In genomic region chr1:218411101-218411500, GRCh38 we compare ENCODE assay signal across 19 cellular contexts.
A peak's percentile ranks its signal among the peaks of the same experiment; 100 is the strongest.
DNase-seq lines count a peak whose midpoint lies in the region; ATAC-seq and TF ChIP-seq lines count a peak whose summit lies in the region.
"Had no signal": no experiment of that assay in that cellular context is flagged by ENCODE, and none has a peak within 500 bp of the region (broad histone marks: within the 10 kb centered on the region; RNA-seq: fewer than 3 reads in every experiment).

No MANE protein-coding gene starts in this region.

- H3K27ac ChIP-seq in osteoblast (ENCODE audit: low read depth, low read length) (peak overlapping the region; percentile 43), brain microvascular endothelial cell (no peak overlapping the region)
- H3K27ac ChIP-seq: BLaER1 had no signal

- peak overlapping the region in 1 of 2 donors; percentile 7 for H3K27ac Mint-ChIP-seq in stimulated activated naive CD8-positive, alpha-beta T cell treated with anti-CD3 and anti-CD28 coated beads, Interleukin-15, amount 100 ng/mL, for 72 hours
- H3K27ac Mint-ChIP-seq in chondrocyte (ENCODE audit: unreplicated experiment): peak overlapping the region; percentile 28
- H3K27ac Mint-ChIP-seq: CD14-positive monocyte; CD8-positive, alpha-beta T cell; H9 had no signal

- H3K27me3 Mint-ChIP-seq in stimulated activated naive CD8-positive, alpha-beta T cell treated with anti-CD3 and anti-CD28 coated beads, Interleukin-15, amount 100 ng/mL, for 72 hours: peaks cover 26% of the 10 kb centered on the region
- H3K27me3 Mint-ChIP-seq in chondrocyte (ENCODE audit: low read depth): no peaks in the 10 kb centered on the region

- H2AFZ ChIP-seq in osteoblast (ENCODE audit: low read length): no peak overlapping the region

- H3K27me3 ChIP-seq in osteoblast (ENCODE audit: insufficient read depth, low read length) (no peaks in the 10 kb centered on the region), brain microvascular endothelial cell (replicated peaks) (no peaks in the 10 kb centered on the region)
- H3K27me3 ChIP-seq: BLaER1 had no signal

- in situ Hi-C loops in brain microvascular endothelial cell (cut with HindIII; ENCODE audit: low pct_ligation_motif_present, low sequenced_read_pairs): no loop called here

- TF ChIP-seq CTCF in chondrocyte (IDR thresholded peaks at IDR 0.05) (no peak), osteoblast (IDR thresholded peaks at IDR 0.05; ENCODE audit: extremely low read depth, low read depth, low read length) (no peak), brain microvascular endothelial cell (IDR thresholded peaks at IDR 0.05; ENCODE audit: low read depth, low read length, missing control alignments) (no peak)

- H3K4me3 Mint-ChIP-seq in stimulated activated naive CD8-positive, alpha-beta T cell treated with anti-CD3 and anti-CD28 coated beads, Interleukin-15, amount 100 ng/mL, for 72 hours: no peak overlapping the region
- no peak overlapping the region for H3K4me3 Mint-ChIP-seq in chondrocyte (ENCODE audit: unreplicated experiment)
- H3K4me3 Mint-ChIP-seq: CD14-positive monocyte; CD8-positive, alpha-beta T cell; H9 had no signal

- H3K9me3 Mint-ChIP-seq in stimulated activated naive CD8-positive, alpha-beta T cell treated with anti-CD3 and anti-CD28 coated beads, Interleukin-15, amount 100 ng/mL, for 72 hours: no peaks in the 10 kb centered on the region
- no peaks in the 10 kb centered on the region for H3K9me3 Mint-ChIP-seq in chondrocyte (ENCODE audit: low read depth)
- H3K9me3 Mint-ChIP-seq: CD8-positive, alpha-beta T cell; H9 had no signal

- H3K4me1 ChIP-seq in osteoblast (ENCODE audit: insufficient read depth, low read length): peaks cover 23% of the 10 kb centered on the region

- peaks cover 35% of the 10 kb centered on the region for H3K36me3 Mint-ChIP-seq in chondrocyte (ENCODE audit: low read depth)
- H3K36me3 Mint-ChIP-seq: CD14-positive monocyte; CD8-positive, alpha-beta T cell had no signal

- no peaks in the 10 kb centered on the region for H3K9me3 ChIP-seq in osteoblast (ENCODE audit: low read depth, low read length)
- H3K9me3 ChIP-seq: BLaER1 had no signal

- H3K36me3 ChIP-seq in osteoblast (ENCODE audit: insufficient read depth, low read length) (peaks cover 7% of the 10 kb centered on the region), brain microvascular endothelial cell (replicated peaks) (peaks cover 67% of the 10 kb centered on the region)
- H3K36me3 ChIP-seq: BLaER1 had no signal

- no peaks in the 10 kb centered on the region for H4K20me1 ChIP-seq in osteoblast (ENCODE audit: insufficient read depth, low read length)
- H4K20me1 ChIP-seq: BLaER1 had no signal

- H3K4me3 ChIP-seq in osteoblast (ENCODE audit: insufficient read depth, low read length) (no peak overlapping the region), brain microvascular endothelial cell (ENCODE audit: low read depth, low read length) (no peak overlapping the region)
- H3K4me3 ChIP-seq: BLaER1, GM12878 had no signal

- peak; percentile 3 for ATAC-seq in stimulated activated naive CD8-positive, alpha-beta T cell treated with anti-CD3 and anti-CD28 coated beads, Interleukin-15, Interleukin-2, amounts not matched to agents 100 U/mL and 50 U/mL, for 24 hours
- no peak for ATAC-seq in stimulated activated naive CD8-positive, alpha-beta T cell treated with anti-CD3 and anti-CD28 coated beads, Interleukin-15, amount 100 ng/mL, for 72 hours
- ATAC-seq in GM18909 (IDR thresholded peaks at IDR 0.05; ENCODE audit: poor library complexity, unreplicated experiment) (no peak), GM21825 (IDR thresholded peaks at IDR 0.05; ENCODE audit: unreplicated experiment) (no peak)
- ATAC-seq: CD8-positive, alpha-beta T cell; GM12878 had no signal

- H3K79me2 ChIP-seq in osteoblast (ENCODE audit: insufficient read depth, low read length): peaks cover 5% of the 10 kb centered on the region

- no peaks in the 10 kb centered on the region for H3K4me1 Mint-ChIP-seq in stimulated activated naive CD8-positive, alpha-beta T cell treated with anti-CD3 and anti-CD28 coated beads, Interleukin-15, amount 100 ng/mL, for 72 hours
- peaks cover 53% of the 10 kb centered on the region for H3K4me1 Mint-ChIP-seq in chondrocyte (ENCODE audit: low read depth)
- H3K4me1 Mint-ChIP-seq: CD14-positive monocyte had no signal

- H3K4me2 ChIP-seq in osteoblast (ENCODE audit: insufficient read depth, low read length): no peak overlapping the region
- H3K4me2 ChIP-seq: BLaER1 had no signal

- DNase-seq in stimulated activated naive CD8-positive, alpha-beta T cell treated with anti-CD3 and anti-CD28 coated beads, Interleukin-15, Interleukin-2, amounts not matched to agents 100 U/mL and 50 U/mL, for 24 hours: no peak
- DNase-seq in stimulated activated naive CD8-positive, alpha-beta T cell treated with anti-CD3 and anti-CD28 coated beads, Interleukin-15, amount 100 ng/mL, for 72 hours: no peak
- DNase-seq in chondrocyte (ENCODE audit: low spot score) (no peak), osteoblast (ENCODE audit: insufficient read length, low spot score, missing footprints) (no peak), brain microvascular endothelial cell (no peak)
- DNase-seq: 8988T; CD8-positive, alpha-beta T cell; COR-L47; DMS 273 treated with DMSO at 0.1 percent for 48 hours; DMS53; DND-41; EL; H9; IMR-90 had no signal
